Comparison of ENCODE assay signal across 18 cellular contexts in the genomic region with DNA sequence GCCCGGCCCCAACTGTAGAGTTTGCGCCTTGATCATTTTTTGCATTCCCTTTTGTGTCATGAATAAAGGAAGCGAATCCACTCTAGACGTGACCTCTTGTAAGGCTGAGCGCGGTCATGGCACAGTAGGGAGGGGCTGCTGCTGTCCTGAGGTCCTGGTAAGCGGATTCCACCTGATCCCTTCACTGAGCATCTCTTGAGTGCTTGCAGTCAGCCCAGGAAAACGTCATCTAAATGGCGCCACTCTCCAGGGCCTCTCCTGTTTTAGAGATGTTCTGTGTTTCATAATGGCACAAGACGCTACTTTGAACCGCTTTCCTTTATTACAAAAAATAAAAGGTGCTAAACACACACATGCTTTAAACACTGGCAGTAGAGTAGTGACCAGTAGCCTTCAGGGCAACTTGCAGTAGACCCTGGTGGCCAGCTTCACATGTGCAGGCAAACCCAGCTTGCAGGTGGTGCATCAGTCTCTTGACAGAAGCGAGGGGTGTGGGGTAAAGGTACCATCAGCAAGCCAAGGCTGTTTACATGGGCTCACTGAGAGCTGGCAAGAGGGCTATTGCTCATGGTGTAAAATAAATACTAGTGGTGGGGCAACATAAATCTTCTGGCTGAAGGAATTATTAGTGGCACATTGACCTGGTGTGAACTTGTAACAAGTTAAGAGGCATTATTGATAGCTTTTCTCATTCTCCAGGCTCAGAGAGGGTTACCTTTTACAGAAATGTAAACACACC. TPM values are rescaled to one million over a fixed set of nuclear protein-coding genes. Genes with fewer than 3 reads are reported as not detected.
DNase-seq lines count a peak whose midpoint lies in the region; ATAC-seq and TF ChIP-seq lines count a peak whose summit lies in the region.
"Had no signal": no experiment of that assay in that cellular context is flagged by ENCODE, and none has a peak within 500 bp of the region (broad histone marks: within the 10 kb centered on the region; RNA-seq: fewer than 3 reads in every experiment).

No MANE protein-coding gene starts in this region.

- H3K36me3 ChIP-seq in lower lobe of right lung = no peaks in the 10 kb centered on the region
- H3K36me3 ChIP-seq: BE2C had no signal

- H3K9me3 Mint-ChIP-seq in progenitor cell of endocrine pancreas (ENCODE audit: low read depth) (no peaks in the 10 kb centered on the region), MCF 10A (ENCODE audit: unreplicated experiment) (no peaks in the 10 kb centered on the region)
- H3K9me3 Mint-ChIP-seq in activated CD4-positive, alpha-beta memory T cell treated with anti-CD3 and anti-CD28 coated beads, Interleukin-2, amount 10 ng/mL, durations not matched to agents 7 days and 5 days = no peaks in the 10 kb centered on the region
- H3K9me3 Mint-ChIP-seq: CD4-positive, alpha-beta memory T cell had no signal

- H3K27ac ChIP-seq in lower lobe of right lung = no peak overlapping the region

- H3K4me3 Mint-ChIP-seq in progenitor cell of endocrine pancreas (ENCODE audit: low read depth) (no peak overlapping the region), MCF 10A (ENCODE audit: unreplicated experiment) (no peak overlapping the region)
- no peak overlapping the region for H3K4me3 Mint-ChIP-seq in activated CD4-positive, alpha-beta memory T cell treated with anti-CD3 and anti-CD28 coated beads, Interleukin-2, amount 10 ng/mL, durations not matched to agents 7 days and 5 days
- H3K4me3 Mint-ChIP-seq: CD4-positive, alpha-beta memory T cell had no signal

- peak overlapping the region; percentile 49 for H3K27ac Mint-ChIP-seq in progenitor cell of endocrine pancreas
- H3K27ac Mint-ChIP-seq in activated CD4-positive, alpha-beta memory T cell treated with anti-CD3 and anti-CD28 coated beads, Interleukin-2, amount 10 ng/mL, durations not matched to agents 7 days and 5 days = no peak overlapping the region
- no peak overlapping the region for H3K27ac Mint-ChIP-seq in MCF 10A (ENCODE audit: low read depth, unreplicated experiment)
- H3K27ac Mint-ChIP-seq: CD4-positive, alpha-beta memory T cell had no signal

- no peak overlapping the region for H3K4me3 ChIP-seq in lower lobe of right lung

- BruUV-seq in MCF 10A (replicated peaks; lab: Mats Ljungman, UMichigan) = no TSS peak

- DNase-seq in H4 (ENCODE audit: low spot score) (peak; percentile 49), SHP77 (lab: John Stamatoyannopoulos, UW) (peak; percentile 24 to 58), lower lobe of right lung (no peak), progenitor cell of endocrine pancreas (ENCODE audit: low spot score, unreplicated experiment) (no peak), MCF 10A (ENCODE audit: unreplicated experiment) (no peak)
- DNase-seq in activated CD4-positive, alpha-beta memory T cell treated with anti-CD3 and anti-CD28 coated beads, Interleukin-2, amount 10 ng/mL, durations not matched to agents 7 days and 5 days = no peak
- DNase-seq in stimulated activated CD4-positive, alpha-beta T cell treated with anti-CD3 and anti-CD28 coated beads, Interleukin-4, amount 100 ng/mL, for 4 hours = no peak
- DNase-seq: BE2C; CD4-positive, alpha-beta memory T cell; H7; Kasumi-1; NCI-H1417 treated with DMSO at 0.1 percent for 48 hours; NCI-H2029; NCI-H2227 treated with DMSO at 0.1 percent for 48 hours; NCI-H69; SIG-M5 had no signal

- H3K27me3 Mint-ChIP-seq in progenitor cell of endocrine pancreas (peaks cover 32% of the 10 kb centered on the region), MCF 10A (ENCODE audit: insufficient read depth, unreplicated experiment) (peaks cover 21% of the 10 kb centered on the region)
- peaks cover 21% of the 10 kb centered on the region for H3K27me3 Mint-ChIP-seq in activated CD4-positive, alpha-beta memory T cell treated with anti-CD3 and anti-CD28 coated beads, Interleukin-2, amount 10 ng/mL, durations not matched to agents 7 days and 5 days

- CTCF ChIA-PET in activated CD4-positive, alpha-beta memory T cell treated with anti-CD3 and anti-CD28 coated beads, Interleukin-2, amount 10 ng/mL, durations not matched to agents 7 days and 5 days (lab: Charles Lee) = interaction anchor here (1.0 kb wide), 1 partner anchor 44 kb away, joined by 6 read pairs; the partner anchor contains the start of gene ACKR3
- CTCF ChIA-PET in MCF 10A (lab: Yijun Ruan, JAX) = interaction anchor here (0.6 to 0.8 kb wide), 2 partner anchors 63 to 1113 kb away, joined by 3 to 5 read pairs; no protein-coding TSS in a partner anchor

- TF ChIP-seq CTCF in lower lobe of right lung (IDR thresholded peaks at IDR 0.05) = no peak
- peak; percentile 35 for TF ChIP-seq CTCF in progenitor cell of endocrine pancreas (IDR thresholded peaks at IDR 0.05; ENCODE audit: unreplicated experiment)
- no peak for TF ChIP-seq CTCF in MCF 10A (IDR thresholded peaks at IDR 0.05; ENCODE audit: unreplicated experiment)

- POLR2A ChIA-PET in activated CD4-positive, alpha-beta memory T cell treated with anti-CD3 and anti-CD28 coated beads, Interleukin-2, amount 10 ng/mL, durations not matched to agents 7 days and 5 days (lab: Charles Lee) = interaction anchor here (0.5 kb wide), 1 partner anchor 553 kb away, joined by 4 read pairs; no protein-coding TSS in a partner anchor
- POLR2A ChIA-PET in MCF 10A (lab: Yijun Ruan, JAX) = interaction anchor here (0.7 to 1.0 kb wide), 2 partner anchors 9 to 213 kb away, joined by 3 read pairs; no protein-coding TSS in a partner anchor

- H3K36me3 Mint-ChIP-seq in progenitor cell of endocrine pancreas (ENCODE audit: insufficient read depth) (no peaks in the 10 kb centered on the region), MCF 10A (ENCODE audit: insufficient read depth, unreplicated experiment) (no peaks in the 10 kb centered on the region)
- no peaks in the 10 kb centered on the region for H3K36me3 Mint-ChIP-seq in activated CD4-positive, alpha-beta memory T cell treated with anti-CD3 and anti-CD28 coated beads, Interleukin-2, amount 10 ng/mL, durations not matched to agents 7 days and 5 days (ENCODE audit: low read depth)
- H3K36me3 Mint-ChIP-seq: CD4-positive, alpha-beta memory T cell had no signal

- intact Hi-C loops in lower lobe of right lung (cut with DNase I) (no loop called here), MCF 10A (cut with micrococcal nuclease) (no loop called here)

- H3K4me1 Mint-ChIP-seq in progenitor cell of endocrine pancreas (ENCODE audit: low read depth) (peaks cover 18% of the 10 kb centered on the region), MCF 10A (ENCODE audit: insufficient read depth, unreplicated experiment) (peaks cover 5% of the 10 kb centered on the region)
- H3K4me1 Mint-ChIP-seq in activated CD4-positive, alpha-beta memory T cell treated with anti-CD3 and anti-CD28 coated beads, Interleukin-2, amount 10 ng/mL, durations not matched to agents 7 days and 5 days = no peaks in the 10 kb centered on the region
- H3K4me1 Mint-ChIP-seq: CD4-positive, alpha-beta memory T cell had no signal

- peak; percentile 45 to 55 for ATAC-seq in lower lobe of right lung
- no peak for ATAC-seq in activated CD4-positive, CD25-positive, alpha-beta regulatory T cell treated with anti-CD3 and anti-CD28 coated beads, Interleukin-2, amount 50 U/mL, for 24 hours
- ATAC-seq: Panc1 had no signal

- H3K4me1 ChIP-seq in lower lobe of right lung = peaks cover 3% of the 10 kb centered on the region
- H3K4me1 ChIP-seq: BE2C had no signal

- H3K9me3 ChIP-seq in lower lobe of right lung = no peaks in the 10 kb centered on the region
- H3K9me3 ChIP-seq: BE2C had no signal

- H3K27me3 ChIP-seq in lower lobe of right lung (ENCODE audit: low read depth) = no peaks in the 10 kb centered on the region

RNA-seq across cellular contexts. Expression of gene ACKR3, which starts 43.0 kb away (rescaled TPM):
- total RNA-seq in H4 (2014; rRNA removed; shearing (Covaris generic)) = 1.0 and 1.4 TPM in 2 replicates
- total RNA-seq in lower lobe of right lung (12.6 TPM), progenitor cell of endocrine pancreas (18.8 and 23.3 TPM in 2 replicates), MCF 10A (2022) (0.29 and 0.61 TPM in 2 replicates)
- total RNA-seq in activated CD4-positive, alpha-beta memory T cell treated with anti-CD3 and anti-CD28 coated beads, Interleukin-2, amount 10 ng/mL, durations not matched to agents 7 days and 5 days = 1 to 10 TPM; 2.5 to 2.7 TPM

Comparison
In these comparisons a context has a peak if more than half of its experiments do, and no peak if none do; other contexts are left out.
1. DNase-seq: peak in H4 (single experiment) and SHP77 (2 of 2); none in lower lobe of right lung (single experiment), progenitor cell of endocrine pancreas (single experiment), activated CD4-positive, alpha-beta memory T cell treated with anti-CD3 and anti-CD28 coated beads, Interleukin-2, amount 10 ng/mL, durations not matched to agents 7 days and 5 days (single experiment), MCF 10A (single experiment) and stimulated activated CD4-positive, alpha-beta T cell treated with anti-CD3 and anti-CD28 coated beads, Interleukin-4, amount 100 ng/mL, for 4 hours (0 of 2).
2. ATAC-seq: peak in lower lobe of right lung (2 of 2); none in activated CD4-positive, CD25-positive, alpha-beta regulatory T cell treated with anti-CD3 and anti-CD28 coated beads, Interleukin-2, amount 50 U/mL, for 24 hours (0 of 2).